In the genomic region with DNA sequence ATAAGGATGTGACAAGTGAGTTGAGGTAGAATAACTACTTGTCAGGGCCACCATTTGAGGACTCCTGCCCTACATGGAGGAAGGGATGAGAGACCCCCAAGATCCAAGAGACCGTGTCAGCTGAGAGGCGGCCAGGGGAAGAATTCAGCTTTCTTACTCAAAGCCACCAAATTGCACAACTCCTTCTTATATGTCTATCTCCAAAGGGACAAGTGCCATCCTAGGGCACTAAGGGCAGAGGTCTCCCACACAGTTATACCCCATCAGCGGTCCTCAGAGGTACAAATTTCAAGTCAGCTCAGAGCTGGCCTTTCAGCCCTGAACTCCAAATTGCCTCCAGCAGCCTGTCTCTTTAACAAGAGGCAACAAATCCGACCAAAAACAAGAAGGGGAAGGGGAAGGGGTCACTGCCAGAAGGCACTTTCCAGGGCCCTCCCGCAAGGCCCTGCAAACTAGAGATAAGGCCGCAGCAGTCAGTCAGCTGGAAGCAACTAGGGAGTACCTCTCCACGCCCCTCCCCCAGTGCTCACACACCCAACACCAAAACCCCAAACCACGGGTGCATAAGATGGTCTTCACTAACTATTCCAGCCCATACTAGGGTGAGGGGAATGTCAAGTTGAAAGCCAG, we compare ENCODE assay signal across 1 cellular context.
TF ChIP-seq lines count a peak whose summit lies in the region.

No MANE protein-coding gene starts in this region.

TF ChIP-seq in K562, 482 proteins besides CTCF, POLR2A, EP300 and RAD21 (continued from another document and continues in another):
- peak; percentile 92 for TF ChIP-seq TEAD4 (IDR thresholded peaks at IDR 0.05; ENCODE audit: low read length)
- no peak for TF ChIP-seq TEAD4 (CRISPR knock-in tag; IDR thresholded peaks at IDR 0.05; ENCODE audit: borderline replicate concordance)
- no peak for TF ChIP-seq E2F4 (CRISPR knock-in tag; IDR thresholded peaks at IDR 0.05; ENCODE audit: low read depth)
- TF ChIP-seq CEBPB (tag; IDR thresholded peaks at IDR 0.05) = peak; percentile 84
- TF ChIP-seq MAZ (CRISPR knock-in tag; conservative IDR thresholded peaks at IDR 0.05 in 1 of 2, IDR thresholded peaks at IDR 0.05 in 1 of 2) = peak; percentile 58 to 62; a peak in 2 of 4 replicates
- no peak for TF ChIP-seq SP2 (IDR thresholded peaks at IDR 0.05; ENCODE audit: extremely low read depth, low read depth, low read length, poor library complexity, severe bottlenecking)
- peak; percentile 25; the same call in 1 of the 2 replicates for TF ChIP-seq JUN (IDR thresholded peaks at IDR 0.05; ENCODE audit: borderline replicate concordance, low read depth, low read length)
- no peak for TF ChIP-seq JUN (CRISPR knock-in tag; IDR thresholded peaks at IDR 0.05; ENCODE audit: borderline replicate concordance)
- TF ChIP-seq NCOR1 (IDR thresholded peaks at IDR 0.05) = peak; percentile 92
- peak; percentile 95 for TF ChIP-seq DPF2 (IDR thresholded peaks at IDR 0.05)
- peak in 1 of 3 experiments; percentile 36; a peak in 1 of 6 replicates for TF ChIP-seq ZBTB11 (CRISPR knock-in tag; IDR thresholded peaks at IDR 0.05)
- TF ChIP-seq KHSRP (IDR thresholded peaks at IDR 0.05) = 0 out of 2 replicates have a peak, but pooled peaks have one; percentile 43
- TF ChIP-seq ILK (tag; IDR thresholded peaks at IDR 0.05; ENCODE audit: borderline replicate concordance, low read depth) = no peak
- peak; percentile 36; the same call in 1 of the 2 replicates for TF ChIP-seq KLF1 (tag; IDR thresholded peaks at IDR 0.05)
- no peak for TF ChIP-seq ZNF165 (CRISPR knock-in tag; IDR thresholded peaks at IDR 0.05; ENCODE audit: borderline replicate concordance)
- no peak for TF ChIP-seq SMARCA5 (IDR thresholded peaks at IDR 0.05)
- TF ChIP-seq STAT5A (IDR thresholded peaks at IDR 0.05; ENCODE audit: borderline replicate concordance, low read length) = peak; percentile 83
- TF ChIP-seq KDM2B (CRISPR knock-in tag; IDR thresholded peaks at IDR 0.05) = no peak
- TF ChIP-seq, protein P1, sequence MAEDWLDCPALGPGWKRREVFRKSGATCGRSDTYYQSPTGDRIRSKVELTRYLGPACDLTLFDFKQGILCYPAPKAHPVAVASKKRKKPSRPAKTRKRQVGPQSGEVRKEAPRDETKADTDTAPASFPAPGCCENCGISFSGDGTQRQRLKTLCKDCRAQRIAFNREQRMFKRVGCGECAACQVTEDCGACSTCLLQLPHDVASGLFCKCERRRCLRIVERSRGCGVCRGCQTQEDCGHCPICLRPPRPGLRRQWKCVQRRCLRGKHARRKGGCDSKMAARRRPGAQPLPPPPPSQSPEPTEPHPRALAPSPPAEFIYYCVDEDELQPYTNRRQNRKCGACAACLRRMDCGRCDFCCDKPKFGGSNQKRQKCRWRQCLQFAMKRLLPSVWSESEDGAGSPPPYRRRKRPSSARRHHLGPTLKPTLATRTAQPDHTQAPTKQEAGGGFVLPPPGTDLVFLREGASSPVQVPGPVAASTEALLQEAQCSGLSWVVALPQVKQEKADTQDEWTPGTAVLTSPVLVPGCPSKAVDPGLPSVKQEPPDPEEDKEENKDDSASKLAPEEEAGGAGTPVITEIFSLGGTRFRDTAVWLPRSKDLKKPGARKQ (CRISPR knock-in tag; IDR thresholded peaks at IDR 0.05) = no peak
- peak; percentile 82 for TF ChIP-seq ETS1 (conservative IDR thresholded peaks at IDR 0.05; ENCODE audit: control insufficient read depth, low read depth, low read length)
- peak; percentile 85 for TF ChIP-seq NBN (IDR thresholded peaks at IDR 0.05; ENCODE audit: low read depth)
- TF ChIP-seq ZNF436 (CRISPR knock-in tag; IDR thresholded peaks at IDR 0.05) = no peak
- TF ChIP-seq, protein P2, sequence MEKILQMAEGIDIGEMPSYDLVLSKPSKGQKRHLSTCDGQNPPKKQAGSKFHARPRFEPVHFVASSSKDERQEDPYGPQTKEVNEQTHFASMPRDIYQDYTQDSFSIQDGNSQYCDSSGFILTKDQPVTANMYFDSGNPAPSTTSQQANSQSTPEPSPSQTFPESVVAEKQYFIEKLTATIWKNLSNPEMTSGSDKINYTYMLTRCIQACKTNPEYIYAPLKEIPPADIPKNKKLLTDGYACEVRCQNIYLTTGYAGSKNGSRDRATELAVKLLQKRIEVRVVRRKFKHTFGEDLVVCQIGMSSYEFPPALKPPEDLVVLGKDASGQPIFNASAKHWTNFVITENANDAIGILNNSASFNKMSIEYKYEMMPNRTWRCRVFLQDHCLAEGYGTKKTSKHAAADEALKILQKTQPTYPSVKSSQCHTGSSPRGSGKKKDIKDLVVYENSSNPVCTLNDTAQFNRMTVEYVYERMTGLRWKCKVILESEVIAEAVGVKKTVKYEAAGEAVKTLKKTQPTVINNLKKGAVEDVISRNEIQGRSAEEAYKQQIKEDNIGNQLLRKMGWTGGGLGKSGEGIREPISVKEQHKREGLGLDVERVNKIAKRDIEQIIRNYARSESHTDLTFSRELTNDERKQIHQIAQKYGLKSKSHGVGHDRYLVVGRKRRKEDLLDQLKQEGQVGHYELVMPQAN (IDR thresholded peaks at IDR 0.05; ENCODE audit: borderline replicate concordance) = peak; percentile 28; the same call in 1 of the 2 replicates
- TF ChIP-seq, protein P3, sequence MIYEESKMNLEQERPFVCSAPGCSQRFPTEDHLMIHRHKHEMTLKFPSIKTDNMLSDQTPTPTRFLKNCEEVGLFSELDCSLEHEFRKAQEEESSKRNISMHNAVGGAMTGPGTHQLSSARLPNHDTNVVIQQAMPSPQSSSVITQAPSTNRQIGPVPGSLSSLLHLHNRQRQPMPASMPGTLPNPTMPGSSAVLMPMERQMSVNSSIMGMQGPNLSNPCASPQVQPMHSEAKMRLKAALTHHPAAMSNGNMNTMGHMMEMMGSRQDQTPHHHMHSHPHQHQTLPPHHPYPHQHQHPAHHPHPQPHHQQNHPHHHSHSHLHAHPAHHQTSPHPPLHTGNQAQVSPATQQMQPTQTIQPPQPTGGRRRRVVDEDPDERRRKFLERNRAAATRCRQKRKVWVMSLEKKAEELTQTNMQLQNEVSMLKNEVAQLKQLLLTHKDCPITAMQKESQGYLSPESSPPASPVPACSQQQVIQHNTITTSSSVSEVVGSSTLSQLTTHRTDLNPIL (CRISPR knock-in tag; IDR thresholded peaks at IDR 0.05) = no peak
- TF ChIP-seq ZNF121 (CRISPR knock-in tag; conservative IDR thresholded peaks at IDR 0.05) = no peak
- no peak for TF ChIP-seq ZBTB43 (CRISPR knock-in tag; IDR thresholded peaks at IDR 0.05)
- TF ChIP-seq, protein P4, sequence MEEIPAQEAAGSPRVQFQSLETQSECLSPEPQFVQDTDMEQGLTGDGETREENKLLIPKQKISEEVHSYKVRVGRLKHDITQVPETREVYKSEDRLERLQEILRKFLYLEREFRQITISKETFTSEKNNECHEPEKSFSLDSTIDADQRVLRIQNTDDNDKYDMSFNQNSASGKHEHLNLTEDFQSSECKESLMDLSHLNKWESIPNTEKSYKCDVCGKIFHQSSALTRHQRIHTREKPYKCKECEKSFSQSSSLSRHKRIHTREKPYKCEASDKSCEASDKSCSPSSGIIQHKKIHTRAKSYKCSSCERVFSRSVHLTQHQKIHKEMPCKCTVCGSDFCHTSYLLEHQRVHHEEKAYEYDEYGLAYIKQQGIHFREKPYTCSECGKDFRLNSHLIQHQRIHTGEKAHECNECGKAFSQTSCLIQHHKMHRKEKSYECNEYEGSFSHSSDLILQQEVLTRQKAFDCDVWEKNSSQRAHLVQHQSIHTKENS (CRISPR knock-in tag; IDR thresholded peaks at IDR 0.05) = no peak
- TF ChIP-seq ZNF395 (CRISPR knock-in tag; IDR thresholded peaks at IDR 0.05) = peak; percentile 92; the same call in 1 of the 2 replicates
- no peak for TF ChIP-seq UBTF (IDR thresholded peaks at IDR 0.05; ENCODE audit: borderline replicate concordance in 1 of 2, low read depth in 2 of 2, low read length in 2 of 2)
- TF ChIP-seq GTF2F1 (IDR thresholded peaks at IDR 0.05; ENCODE audit: low read depth, low read length) = no peak
- TF ChIP-seq TFAP4 (CRISPR knock-in tag; IDR thresholded peaks at IDR 0.05; ENCODE audit: borderline replicate concordance) = peak; percentile 100
- no peak for TF ChIP-seq ELF1 (tag; IDR thresholded peaks at IDR 0.05)
- no peak for TF ChIP-seq ZNF780A (CRISPR knock-in tag; IDR thresholded peaks at IDR 0.05)
- peak; percentile 48 for TF ChIP-seq CREM (IDR thresholded peaks at IDR 0.05; ENCODE audit: low read depth)
